Comparison of ENCODE assay signal across 1 cellular context in the genomic region with DNA sequence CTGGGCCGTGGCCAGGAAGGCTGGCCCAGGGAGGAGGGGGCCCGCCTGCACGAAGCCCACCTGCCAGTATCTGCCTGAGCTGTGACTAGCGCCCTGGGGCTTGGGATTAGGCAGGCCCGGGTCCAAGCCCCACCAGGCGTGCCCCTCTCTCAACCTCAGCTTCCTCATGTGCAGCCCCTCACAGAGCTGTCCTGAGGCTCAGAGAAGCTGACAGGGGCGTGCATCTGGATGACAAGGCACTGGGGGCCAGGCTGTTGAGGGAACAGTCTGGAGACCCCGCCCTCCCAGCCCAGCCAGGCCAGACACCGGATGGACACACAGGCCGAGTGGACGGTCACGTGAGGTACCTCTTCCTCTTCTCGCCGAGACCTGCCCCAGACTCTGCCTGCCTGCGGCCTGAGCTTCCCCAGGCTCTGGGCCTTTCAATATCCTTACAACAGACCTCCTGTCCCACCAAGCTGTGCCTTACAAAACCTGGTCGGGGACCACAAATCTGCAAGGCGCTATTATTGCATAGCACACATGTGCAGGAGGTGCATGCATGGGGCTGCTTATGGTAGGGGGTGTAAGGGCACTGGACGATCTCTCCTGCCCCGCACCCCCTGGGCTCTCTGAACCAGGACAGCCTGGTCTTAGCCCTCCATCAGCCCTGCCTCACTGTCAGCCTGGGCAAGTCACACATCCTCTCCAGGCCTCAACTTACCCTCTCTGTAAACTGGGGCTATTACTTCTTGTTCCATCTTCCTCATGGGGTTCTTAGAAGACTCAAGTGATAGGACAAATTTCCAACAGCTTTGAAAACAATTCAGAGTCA.
TF ChIP-seq lines count a peak whose summit lies in the region.

No MANE protein-coding gene starts in this region.

TF ChIP-seq in HepG2, 621 proteins besides CTCF, POLR2A, EP300 and RAD21 (continued from another document and continues in another):
- TF ChIP-seq, protein P1, sequence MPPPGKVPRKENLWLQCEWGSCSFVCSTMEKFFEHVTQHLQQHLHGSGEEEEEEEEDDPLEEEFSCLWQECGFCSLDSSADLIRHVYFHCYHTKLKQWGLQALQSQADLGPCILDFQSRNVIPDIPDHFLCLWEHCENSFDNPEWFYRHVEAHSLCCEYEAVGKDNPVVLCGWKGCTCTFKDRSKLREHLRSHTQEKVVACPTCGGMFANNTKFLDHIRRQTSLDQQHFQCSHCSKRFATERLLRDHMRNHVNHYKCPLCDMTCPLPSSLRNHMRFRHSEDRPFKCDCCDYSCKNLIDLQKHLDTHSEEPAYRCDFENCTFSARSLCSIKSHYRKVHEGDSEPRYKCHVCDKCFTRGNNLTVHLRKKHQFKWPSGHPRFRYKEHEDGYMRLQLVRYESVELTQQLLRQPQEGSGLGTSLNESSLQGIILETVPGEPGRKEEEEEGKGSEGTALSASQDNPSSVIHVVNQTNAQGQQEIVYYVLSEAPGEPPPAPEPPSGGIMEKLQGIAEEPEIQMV (CRISPR knock-in tag; IDR thresholded peaks at IDR 0.05; ENCODE audit: low read depth) = no peak
- TF ChIP-seq, protein P2, sequence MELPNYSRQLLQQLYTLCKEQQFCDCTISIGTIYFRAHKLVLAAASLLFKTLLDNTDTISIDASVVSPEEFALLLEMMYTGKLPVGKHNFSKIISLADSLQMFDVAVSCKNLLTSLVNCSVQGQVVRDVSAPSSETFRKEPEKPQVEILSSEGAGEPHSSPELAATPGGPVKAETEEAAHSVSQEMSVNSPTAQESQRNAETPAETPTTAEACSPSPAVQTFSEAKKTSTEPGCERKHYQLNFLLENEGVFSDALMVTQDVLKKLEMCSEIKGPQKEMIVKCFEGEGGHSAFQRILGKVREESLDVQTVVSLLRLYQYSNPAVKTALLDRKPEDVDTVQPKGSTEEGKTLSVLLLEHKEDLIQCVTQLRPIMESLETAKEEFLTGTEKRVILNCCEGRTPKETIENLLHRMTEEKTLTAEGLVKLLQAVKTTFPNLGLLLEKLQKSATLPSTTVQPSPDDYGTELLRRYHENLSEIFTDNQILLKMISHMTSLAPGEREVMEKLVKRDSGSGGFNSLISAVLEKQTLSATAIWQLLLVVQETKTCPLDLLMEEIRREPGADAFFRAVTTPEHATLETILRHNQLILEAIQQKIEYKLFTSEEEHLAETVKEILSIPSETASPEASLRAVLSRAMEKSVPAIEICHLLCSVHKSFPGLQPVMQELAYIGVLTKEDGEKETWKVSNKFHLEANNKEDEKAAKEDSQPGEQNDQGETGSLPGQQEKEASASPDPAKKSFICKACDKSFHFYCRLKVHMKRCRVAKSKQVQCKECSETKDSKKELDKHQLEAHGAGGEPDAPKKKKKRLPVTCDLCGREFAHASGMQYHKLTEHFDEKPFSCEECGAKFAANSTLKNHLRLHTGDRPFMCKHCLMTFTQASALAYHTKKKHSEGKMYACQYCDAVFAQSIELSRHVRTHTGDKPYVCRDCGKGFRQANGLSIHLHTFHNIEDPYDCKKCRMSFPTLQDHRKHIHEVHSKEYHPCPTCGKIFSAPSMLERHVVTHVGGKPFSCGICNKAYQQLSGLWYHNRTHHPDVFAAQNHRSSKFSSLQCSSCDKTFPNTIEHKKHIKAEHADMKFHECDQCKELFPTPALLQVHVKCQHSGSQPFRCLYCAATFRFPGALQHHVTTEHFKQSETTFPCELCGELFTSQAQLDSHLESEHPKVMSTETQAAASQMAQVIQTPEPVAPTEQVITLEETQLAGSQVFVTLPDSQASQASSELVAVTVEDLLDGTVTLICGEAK (IDR thresholded peaks at IDR 0.05) = no peak
- TF ChIP-seq, protein P2 (CRISPR knock-in tag; IDR thresholded peaks at IDR 0.05) = peak; percentile 47; the same call in 1 of the 2 replicates
- TF ChIP-seq DNMT1 (CRISPR knock-in tag; IDR thresholded peaks at IDR 0.05) = peak; percentile 73; the same call in 1 of the 2 replicates
- TF ChIP-seq, protein P3, sequence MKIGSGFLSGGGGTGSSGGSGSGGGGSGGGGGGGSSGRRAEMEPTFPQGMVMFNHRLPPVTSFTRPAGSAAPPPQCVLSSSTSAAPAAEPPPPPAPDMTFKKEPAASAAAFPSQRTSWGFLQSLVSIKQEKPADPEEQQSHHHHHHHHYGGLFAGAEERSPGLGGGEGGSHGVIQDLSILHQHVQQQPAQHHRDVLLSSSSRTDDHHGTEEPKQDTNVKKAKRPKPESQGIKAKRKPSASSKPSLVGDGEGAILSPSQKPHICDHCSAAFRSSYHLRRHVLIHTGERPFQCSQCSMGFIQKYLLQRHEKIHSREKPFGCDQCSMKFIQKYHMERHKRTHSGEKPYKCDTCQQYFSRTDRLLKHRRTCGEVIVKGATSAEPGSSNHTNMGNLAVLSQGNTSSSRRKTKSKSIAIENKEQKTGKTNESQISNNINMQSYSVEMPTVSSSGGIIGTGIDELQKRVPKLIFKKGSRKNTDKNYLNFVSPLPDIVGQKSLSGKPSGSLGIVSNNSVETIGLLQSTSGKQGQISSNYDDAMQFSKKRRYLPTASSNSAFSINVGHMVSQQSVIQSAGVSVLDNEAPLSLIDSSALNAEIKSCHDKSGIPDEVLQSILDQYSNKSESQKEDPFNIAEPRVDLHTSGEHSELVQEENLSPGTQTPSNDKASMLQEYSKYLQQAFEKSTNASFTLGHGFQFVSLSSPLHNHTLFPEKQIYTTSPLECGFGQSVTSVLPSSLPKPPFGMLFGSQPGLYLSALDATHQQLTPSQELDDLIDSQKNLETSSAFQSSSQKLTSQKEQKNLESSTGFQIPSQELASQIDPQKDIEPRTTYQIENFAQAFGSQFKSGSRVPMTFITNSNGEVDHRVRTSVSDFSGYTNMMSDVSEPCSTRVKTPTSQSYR (CRISPR knock-in tag; IDR thresholded peaks at IDR 0.05; ENCODE audit: borderline replicate concordance) = no peak
- TF ChIP-seq THYN1 (CRISPR knock-in tag; IDR thresholded peaks at IDR 0.05; ENCODE audit: borderline replicate concordance, low read depth) = peak; percentile 69; the same call in 1 of the 2 replicates
- no peak for TF ChIP-seq FOXA1 (IDR thresholded peaks at IDR 0.05)
- TF ChIP-seq FOXA1 (CRISPR knock-in tag; IDR thresholded peaks at IDR 0.05) = no peak
- no peak for TF ChIP-seq RFXAP (CRISPR knock-in tag; IDR thresholded peaks at IDR 0.05; ENCODE audit: borderline replicate concordance)
- no peak for TF ChIP-seq HOXD1 (CRISPR knock-in tag; IDR thresholded peaks at IDR 0.05)
- TF ChIP-seq ZNF850 (CRISPR knock-in tag; conservative IDR thresholded peaks at IDR 0.05) = no peak
- no peak for TF ChIP-seq HNRNPH1 (optimal IDR thresholded peaks at IDR 0.05; ENCODE audit: low read depth, low read length)
- TF ChIP-seq HIVEP1 (CRISPR knock-in tag; IDR thresholded peaks at IDR 0.05) = peak; percentile 62
- no peak for TF ChIP-seq GLI4 (CRISPR knock-in tag; IDR thresholded peaks at IDR 0.05; ENCODE audit: borderline replicate concordance)
- TF ChIP-seq, protein P4, sequence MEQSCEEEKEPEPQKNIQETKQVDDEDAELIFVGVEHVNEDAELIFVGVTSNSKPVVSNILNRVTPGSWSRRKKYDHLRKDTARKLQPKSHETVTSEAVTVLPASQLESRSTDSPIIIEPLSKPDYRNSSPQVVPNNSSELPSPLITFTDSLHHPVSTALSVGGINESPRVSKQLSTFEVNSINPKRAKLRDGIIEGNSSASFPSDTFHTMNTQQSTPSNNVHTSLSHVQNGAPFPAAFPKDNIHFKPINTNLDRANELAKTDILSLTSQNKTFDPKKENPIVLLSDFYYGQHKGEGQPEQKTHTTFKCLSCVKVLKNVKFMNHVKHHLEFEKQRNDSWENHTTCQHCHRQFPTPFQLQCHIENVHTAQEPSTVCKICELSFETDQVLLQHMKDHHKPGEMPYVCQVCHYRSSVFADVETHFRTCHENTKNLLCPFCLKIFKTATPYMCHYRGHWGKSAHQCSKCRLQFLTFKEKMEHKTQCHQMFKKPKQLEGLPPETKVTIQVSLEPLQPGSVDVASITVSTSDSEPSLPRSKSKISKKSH (CRISPR knock-in tag; IDR thresholded peaks at IDR 0.05; ENCODE audit: borderline replicate concordance) = no peak
- no peak for TF ChIP-seq CHD2 (IDR thresholded peaks at IDR 0.05; ENCODE audit: low read depth, low read length)
- no peak for TF ChIP-seq FOXP1 (IDR thresholded peaks at IDR 0.05)
- TF ChIP-seq FOXP1 (CRISPR knock-in tag; IDR thresholded peaks at IDR 0.05) = no peak
- TF ChIP-seq CC2D1A (CRISPR knock-in tag; IDR thresholded peaks at IDR 0.05) = no peak
- TF ChIP-seq, protein P5, sequence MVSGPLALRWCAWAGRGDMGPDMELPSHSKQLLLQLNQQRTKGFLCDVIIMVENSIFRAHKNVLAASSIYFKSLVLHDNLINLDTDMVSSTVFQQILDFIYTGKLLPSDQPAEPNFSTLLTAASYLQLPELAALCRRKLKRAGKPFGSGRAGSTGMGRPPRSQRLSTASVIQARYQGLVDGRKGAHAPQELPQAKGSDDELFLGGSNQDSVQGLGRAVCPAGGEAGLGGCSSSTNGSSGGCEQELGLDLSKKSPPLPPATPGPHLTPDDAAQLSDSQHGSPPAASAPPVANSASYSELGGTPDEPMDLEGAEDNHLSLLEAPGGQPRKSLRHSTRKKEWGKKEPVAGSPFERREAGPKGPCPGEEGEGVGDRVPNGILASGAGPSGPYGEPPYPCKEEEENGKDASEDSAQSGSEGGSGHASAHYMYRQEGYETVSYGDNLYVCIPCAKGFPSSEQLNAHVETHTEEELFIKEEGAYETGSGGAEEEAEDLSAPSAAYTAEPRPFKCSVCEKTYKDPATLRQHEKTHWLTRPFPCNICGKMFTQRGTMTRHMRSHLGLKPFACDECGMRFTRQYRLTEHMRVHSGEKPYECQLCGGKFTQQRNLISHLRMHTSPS (CRISPR knock-in tag; IDR thresholded peaks at IDR 0.05; ENCODE audit: low read depth) = no peak
- TF ChIP-seq HMG20B (CRISPR knock-in tag; conservative IDR thresholded peaks at IDR 0.05) = no peak
- TF ChIP-seq AKAP8 (CRISPR knock-in tag; IDR thresholded peaks at IDR 0.05) = 0 out of 2 replicates have a peak, but pooled peaks have one; percentile 63
- TF ChIP-seq ZFP36L1 (CRISPR knock-in tag; IDR thresholded peaks at IDR 0.05) = no peak
- TF ChIP-seq ZNF562 (CRISPR knock-in tag; IDR thresholded peaks at IDR 0.05; ENCODE audit: borderline replicate concordance) = no peak
- TF ChIP-seq, protein P6, sequence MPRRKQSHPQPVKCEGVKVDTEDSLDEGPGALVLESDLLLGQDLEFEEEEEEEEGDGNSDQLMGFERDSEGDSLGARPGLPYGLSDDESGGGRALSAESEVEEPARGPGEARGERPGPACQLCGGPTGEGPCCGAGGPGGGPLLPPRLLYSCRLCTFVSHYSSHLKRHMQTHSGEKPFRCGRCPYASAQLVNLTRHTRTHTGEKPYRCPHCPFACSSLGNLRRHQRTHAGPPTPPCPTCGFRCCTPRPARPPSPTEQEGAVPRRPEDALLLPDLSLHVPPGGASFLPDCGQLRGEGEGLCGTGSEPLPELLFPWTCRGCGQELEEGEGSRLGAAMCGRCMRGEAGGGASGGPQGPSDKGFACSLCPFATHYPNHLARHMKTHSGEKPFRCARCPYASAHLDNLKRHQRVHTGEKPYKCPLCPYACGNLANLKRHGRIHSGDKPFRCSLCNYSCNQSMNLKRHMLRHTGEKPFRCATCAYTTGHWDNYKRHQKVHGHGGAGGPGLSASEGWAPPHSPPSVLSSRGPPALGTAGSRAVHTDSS (CRISPR knock-in tag; conservative IDR thresholded peaks at IDR 0.05) = no peak
- TF ChIP-seq, protein P7, sequence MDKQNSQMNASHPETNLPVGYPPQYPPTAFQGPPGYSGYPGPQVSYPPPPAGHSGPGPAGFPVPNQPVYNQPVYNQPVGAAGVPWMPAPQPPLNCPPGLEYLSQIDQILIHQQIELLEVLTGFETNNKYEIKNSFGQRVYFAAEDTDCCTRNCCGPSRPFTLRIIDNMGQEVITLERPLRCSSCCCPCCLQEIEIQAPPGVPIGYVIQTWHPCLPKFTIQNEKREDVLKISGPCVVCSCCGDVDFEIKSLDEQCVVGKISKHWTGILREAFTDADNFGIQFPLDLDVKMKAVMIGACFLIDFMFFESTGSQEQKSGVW (CRISPR knock-in tag; IDR thresholded peaks at IDR 0.05; ENCODE audit: borderline replicate concordance) = no peak
- TF ChIP-seq, protein P8, sequence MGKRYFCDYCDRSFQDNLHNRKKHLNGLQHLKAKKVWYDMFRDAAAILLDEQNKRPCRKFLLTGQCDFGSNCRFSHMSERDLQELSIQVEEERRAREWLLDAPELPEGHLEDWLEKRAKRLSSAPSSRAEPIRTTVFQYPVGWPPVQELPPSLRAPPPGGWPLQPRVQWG (CRISPR knock-in tag; IDR thresholded peaks at IDR 0.05; ENCODE audit: borderline replicate concordance, low read depth) = no peak
- TF ChIP-seq ZIK1 (CRISPR knock-in tag; IDR thresholded peaks at IDR 0.05; ENCODE audit: borderline replicate concordance, low read depth) = 0 out of 2 replicates have a peak, but pooled peaks have one; percentile 15
- no peak for TF ChIP-seq THAP11 (CRISPR knock-in tag; IDR thresholded peaks at IDR 0.05)
- TF ChIP-seq, protein P9, sequence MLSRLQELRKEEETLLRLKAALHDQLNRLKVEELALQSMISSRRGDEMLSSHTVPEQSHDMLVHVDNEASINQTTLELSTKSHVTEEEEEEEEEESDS (CRISPR knock-in tag; IDR thresholded peaks at IDR 0.05; ENCODE audit: borderline replicate concordance) = no peak
- no peak for TF ChIP-seq ATF1 (CRISPR knock-in tag; IDR thresholded peaks at IDR 0.05)
- TF ChIP-seq SRY (CRISPR knock-in tag; IDR thresholded peaks at IDR 0.05) = no peak; the same call in 1 of the 2 replicates
- TF ChIP-seq ZNF350 (CRISPR knock-in tag; IDR thresholded peaks at IDR 0.05; ENCODE audit: borderline replicate concordance, low read depth) = no peak
- TF ChIP-seq AHR (CRISPR knock-in tag; IDR thresholded peaks at IDR 0.05) = no peak
- TF ChIP-seq SPEN (CRISPR knock-in tag; IDR thresholded peaks at IDR 0.05; ENCODE audit: low read depth) = 0 out of 2 replicates have a peak, but pooled peaks have one; percentile 50
- no peak for TF ChIP-seq ZNF792 (CRISPR knock-in tag; IDR thresholded peaks at IDR 0.05)
- no peak for TF ChIP-seq ZNF883 (CRISPR knock-in tag; IDR thresholded peaks at IDR 0.05; ENCODE audit: not compliant biosample characterization)
- no peak for TF ChIP-seq ZNF766 (CRISPR knock-in tag; IDR thresholded peaks at IDR 0.05; ENCODE audit: borderline replicate concordance)
